8 cellular contexts compared by ENCODE assay signal in the genomic region with DNA sequence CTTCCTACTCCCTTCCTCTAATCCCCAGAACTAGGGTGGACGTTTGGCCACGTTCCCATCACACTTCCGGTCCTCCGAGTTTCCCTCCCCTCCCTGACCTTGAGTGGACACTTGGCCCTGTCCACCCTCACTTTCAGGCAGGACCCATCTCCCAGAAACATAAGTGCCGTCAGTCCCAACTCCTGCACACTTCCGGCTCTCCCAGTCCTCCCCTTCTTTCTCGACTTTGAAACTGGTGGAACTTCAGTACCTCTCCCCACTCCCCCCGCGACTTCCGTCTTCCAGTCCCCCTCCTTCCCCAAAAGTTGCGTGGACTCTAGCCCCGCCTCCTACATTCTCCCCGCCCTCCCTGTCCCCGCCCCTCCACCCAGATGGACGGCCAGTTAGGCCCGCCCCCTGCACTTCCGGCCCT. TPM values are rescaled to one million over a fixed set of nuclear protein-coding genes. Genes with fewer than 3 reads are reported as not detected.
DNase-seq lines count a peak whose midpoint lies in the region; ATAC-seq, FAIRE-seq and TF ChIP-seq lines count a peak whose summit lies in the region.

No MANE protein-coding gene starts in this region.

- no peak for ATAC-seq in GM21526 (IDR thresholded peaks at IDR 0.05; ENCODE audit: low FRiP score, unreplicated experiment)
- ATAC-seq in esophagus mucosa, result no peak

- no peak for TF ChIP-seq EP300 in suprapubic skin (IDR thresholded peaks at IDR 0.05)

- no peak for TF ChIP-seq POLR2A in suprapubic skin (IDR thresholded peaks at IDR 0.05)

- no peaks in the 10 kb centered on the region for H3K27me3 Mint-ChIP-seq in activated naive CD4-positive, alpha-beta T cell treated with anti-CD3 and anti-CD28 coated beads, Interleukin-2, amount 10 ng/mL, durations not matched to agents 7 days and 5 days

- 6% methylated on average over 17 of the region's 17 CpGs for WGBS in suprapubic skin

- peaks cover 24% of the 10 kb centered on the region for H3K4me1 Mint-ChIP-seq in activated naive CD4-positive, alpha-beta T cell treated with anti-CD3 and anti-CD28 coated beads, Interleukin-2, amount 10 ng/mL, durations not matched to agents 7 days and 5 days

- peak overlapping the region; percentile 88 for H3K4me3 ChIP-seq in SJCRH30
- peak overlapping the region; percentile 95 for H3K4me3 ChIP-seq in bronchial epithelial cell (ENCODE audit: low read depth, low read length)
- H3K4me3 ChIP-seq in muscle layer of colon (ENCODE audit: low read depth in 1 of 2, low read length in 2 of 2), result peak overlapping the region; percentile 75 to 86
- H3K4me3 ChIP-seq in suprapubic skin, result peak overlapping the region; percentile 89

- H3K36me3 ChIP-seq in SJCRH30 (peaks cover 33% of the 10 kb centered on the region), bronchial epithelial cell (ENCODE audit: control insufficient read depth, insufficient read depth, low read length) (peaks cover 20% of the 10 kb centered on the region), muscle layer of colon (ENCODE audit: insufficient read depth, low read length) (peaks cover 23% of the 10 kb centered on the region), suprapubic skin (peaks cover 39% of the 10 kb centered on the region)

- H3K27ac ChIP-seq in SJCRH30 (peak overlapping the region; percentile 97), muscle layer of colon (ENCODE audit: low read depth, low read length) (peak overlapping the region; percentile 28), suprapubic skin (peak overlapping the region; percentile 99)

- no peak for TF ChIP-seq CTCF in bronchial epithelial cell (IDR thresholded peaks at IDR 0.05; ENCODE audit: insufficient read depth, low read length, severe bottlenecking)
- TF ChIP-seq CTCF in suprapubic skin (IDR thresholded peaks at IDR 0.05), result no peak

- H3K9ac ChIP-seq in muscle layer of colon (ENCODE audit: low read length), result no peak overlapping the region

- peak; percentile 93 for DNase-seq in activated naive CD4-positive, alpha-beta T cell treated with anti-CD3 and anti-CD28 coated beads, Interleukin-2, amount 10 ng/mL, durations not matched to agents 7 days and 5 days
- no peak for DNase-seq in activated naive CD4-positive, alpha-beta T cell treated with anti-CD3 and anti-CD28 coated beads, Interleukin-2, amount 50 U/mL, for 16 hours
- peak in 1 of 2 experiments; percentile 95 for DNase-seq in SJCRH30
- no peak for DNase-seq in bronchial epithelial cell (ENCODE audit: low read depth)
- no peak for DNase-seq in suprapubic skin (ENCODE audit: low spot score in 2 of 2)

- FAIRE-seq in bronchial epithelial cell (lab: Jason Lieb, UNC), result no peak

- peak overlapping the region; percentile 100 for H3K27ac Mint-ChIP-seq in activated naive CD4-positive, alpha-beta T cell treated with anti-CD3 and anti-CD28 coated beads, Interleukin-2, amount 10 ng/mL, durations not matched to agents 7 days and 5 days

- CTCF ChIA-PET in activated naive CD4-positive, alpha-beta T cell treated with anti-CD3 and anti-CD28 coated beads, Interleukin-2, amount 10 ng/mL, durations not matched to agents 7 days and 5 days (lab: Charles Lee), result no interaction called here

- peaks cover 46% of the 10 kb centered on the region for H3K9me3 Mint-ChIP-seq in activated naive CD4-positive, alpha-beta T cell treated with anti-CD3 and anti-CD28 coated beads, Interleukin-2, amount 10 ng/mL, durations not matched to agents 7 days and 5 days

- H3K4me1 ChIP-seq in SJCRH30 (no peaks in the 10 kb centered on the region), muscle layer of colon (ENCODE audit: insufficient read depth, low read length) (no peaks in the 10 kb centered on the region), suprapubic skin (peaks cover 17% of the 10 kb centered on the region)

- no peaks in the 10 kb centered on the region for H3K27me3 ChIP-seq in SJCRH30
- no peaks in the 10 kb centered on the region for H3K27me3 ChIP-seq in bronchial epithelial cell (ENCODE audit: control insufficient read depth, insufficient read depth, low read length)
- no peaks in the 10 kb centered on the region for H3K27me3 ChIP-seq in muscle layer of colon (ENCODE audit: control insufficient read depth in 1 of 2, insufficient read depth in 2 of 2, low read length in 2 of 2)
- H3K27me3 ChIP-seq in suprapubic skin, result no peaks in the 10 kb centered on the region

- H3K4me3 Mint-ChIP-seq in activated naive CD4-positive, alpha-beta T cell treated with anti-CD3 and anti-CD28 coated beads, Interleukin-2, amount 10 ng/mL, durations not matched to agents 7 days and 5 days, result peak overlapping the region; percentile 90

- peaks cover 22% of the 10 kb centered on the region for H3K9me3 ChIP-seq in SJCRH30 (replicated peaks)
- peaks cover 70% of the 10 kb centered on the region for H3K9me3 ChIP-seq in muscle layer of colon (ENCODE audit: low read length)
- peaks cover 57% of the 10 kb centered on the region for H3K9me3 ChIP-seq in suprapubic skin

- H3K36me3 Mint-ChIP-seq in activated naive CD4-positive, alpha-beta T cell treated with anti-CD3 and anti-CD28 coated beads, Interleukin-2, amount 10 ng/mL, durations not matched to agents 7 days and 5 days, result peaks cover 56% of the 10 kb centered on the region

RNA-seq across cellular contexts. Expression of a gene that starts 0.3 kb away (rescaled TPM):
- 19.3 and 23.3 TPM in 2 replicates for total RNA-seq in SJCRH30 (2014; rRNA removed; shearing (Covaris generic))
- total RNA-seq in bronchial epithelial cell (28.2 and 36.5 TPM in 2 replicates), suprapubic skin (10 to 100 TPM; 26.8 to 70.2 (median 36.5) TPM), esophagus mucosa (19.5 TPM)

RNA-seq across cellular contexts. Expression of a gene that starts 32.0 kb away (rescaled TPM):
- total RNA-seq in SJCRH30 (2014; rRNA removed; shearing (Covaris generic)), result 9.3 and 9.7 TPM in 2 replicates
- total RNA-seq in bronchial epithelial cell, result 14.1 and 14.5 TPM in 2 replicates
- 10 to 100 TPM in 1 of 4 donors, 1 to 10 TPM in 3; 6.5 to 11.6 (median 9.9) TPM for total RNA-seq in suprapubic skin
- 2.9 TPM for total RNA-seq in esophagus mucosa

RNA-seq across cellular contexts. Expression of a gene that starts 46.1 kb away (rescaled TPM):
- total RNA-seq in SJCRH30 (2014; rRNA removed; shearing (Covaris generic)), result 40.5 and 46.1 TPM in 2 replicates
- total RNA-seq in bronchial epithelial cell (55.8 and 65.8 TPM in 2 replicates), suprapubic skin (10 to 100 TPM; 44.4 to 55.4 (median 48.9) TPM), esophagus mucosa (20.0 TPM)

Comparison
In these comparisons a context has a peak if more than half of its experiments do, and no peak if none do; other contexts are left out.
1. H3K27ac ChIP-seq: peak in every context shown above with its lines; median percentile 99 in suprapubic skin; 97 in SJCRH30; 28 in muscle layer of colon.